ENCODE assay signal across 26 cellular contexts in the genomic region with DNA sequence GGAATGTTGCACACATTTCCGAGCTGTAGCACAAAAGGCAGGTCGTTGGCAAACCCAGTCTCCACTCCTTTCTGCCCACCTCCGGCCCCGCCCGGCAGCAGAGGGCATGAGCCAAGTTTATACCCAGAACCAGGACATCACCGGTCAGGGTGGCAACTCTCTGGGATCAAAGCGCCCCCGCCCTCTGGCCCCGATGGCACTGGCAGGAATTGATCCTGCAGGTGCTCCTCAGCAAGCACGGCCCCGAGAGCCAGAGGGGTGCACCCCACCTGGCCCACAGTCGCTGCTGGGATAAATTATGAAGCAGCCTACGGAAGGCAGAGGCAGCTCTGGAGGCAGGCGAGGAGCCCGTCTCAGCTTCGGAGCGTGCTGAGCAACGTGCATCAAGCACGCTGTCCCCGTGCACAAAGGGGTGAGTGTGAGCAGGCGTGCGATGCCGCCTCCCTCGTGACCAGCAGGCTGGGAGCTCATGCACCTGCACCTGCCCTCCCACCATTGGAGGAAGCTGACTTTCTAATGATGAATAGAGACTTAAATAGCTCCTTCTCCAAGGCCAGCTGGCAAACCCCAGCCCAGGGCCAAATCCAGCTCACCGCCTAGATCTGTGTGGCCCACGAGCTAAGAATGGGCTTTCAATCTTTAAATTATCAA. TPM values are rescaled to one million over a fixed set of nuclear protein-coding genes. Genes with fewer than 3 reads are reported as not detected.
DNase-seq lines count a peak whose midpoint lies in the region; ATAC-seq and TF ChIP-seq lines count a peak whose summit lies in the region.
"Had no signal": no experiment of that assay in that cellular context is flagged by ENCODE, and none has a peak within 500 bp of the region (broad histone marks: within the 10 kb centered on the region; RNA-seq: fewer than 3 reads in every experiment).

No MANE protein-coding gene starts in this region.

- no peak overlapping the region for H3K27ac ChIP-seq in left ventricle myocardium inferior (replicated peaks)
- H3K27ac ChIP-seq in angular gyrus (ENCODE audit: low read depth, low read length) = peak overlapping the region; percentile 73
- H3K27ac ChIP-seq: body of pancreas, C4-2B, foreskin keratinocyte, suprapubic skin had no signal

- H3K27me3 Mint-ChIP-seq in type B pancreatic cell = no peaks in the 10 kb centered on the region

- no peaks in the 10 kb centered on the region for H3K9me3 ChIP-seq in left ventricle myocardium inferior (replicated peaks)
- peaks cover 3% of the 10 kb centered on the region for H3K9me3 ChIP-seq in mucosa of descending colon
- H3K9me3 ChIP-seq: body of pancreas, suprapubic skin had no signal

- no peak overlapping the region for H3K27ac Mint-ChIP-seq in type B pancreatic cell
- H3K27ac Mint-ChIP-seq: activated CD4-positive, alpha-beta T cell treated with anti-CD3 and anti-CD28 coated beads for 36 hours; activated naive CD8-positive, alpha-beta T cell treated with anti-CD3 and anti-CD28 coated beads, Interleukin-2, amount 50 U/mL, for 24 hours; H9; stimulated activated effector memory CD8-positive, alpha-beta T cell treated with anti-CD3 and anti-CD28 coated beads, Interleukin-12 subunit alpha, Interleukin-12 subunit beta, amount 100 ng/mL, for 72 hours had no signal

- DNase-seq in left cardiac atrium = peak; percentile 10
- no peak for DNase-seq in left ventricle myocardium inferior
- peak; percentile 60 for DNase-seq in left kidney (ENCODE audit: low read depth, low spot score)
- no peak for DNase-seq in stimulated activated naive CD8-positive, alpha-beta T cell treated with anti-CD3 and anti-CD28 coated beads, Interleukin-15, Interleukin-2, amounts not matched to agents 100 U/mL and 50 U/mL, for 24 hours
- no peak for DNase-seq in mucosa of descending colon
- DNase-seq in type B pancreatic cell (ENCODE audit: extremely low spot score, unreplicated experiment) = no peak
- DNase-seq: ACHN; activated CD4-positive, alpha-beta T cell treated with anti-CD3 and anti-CD28 coated beads for 36 hours; activated gamma-delta T cell treated with Interleukin-2 at 50 U/mL for 16 hours; activated naive CD8-positive, alpha-beta T cell treated with anti-CD3 and anti-CD28 coated beads, Interleukin-2, amount 50 U/mL, for 24 hours; activated T-cell treated with anti-CD3 and anti-CD28 coated beads, Interleukin-2, amount 50 U/mL, for 1 hour; body of pancreas; Calu3; effector memory CD4-positive, alpha-beta T cell; foreskin keratinocyte; H9; Karpas-422; NCI-H524; stimulated activated CD4-positive, alpha-beta T cell treated with anti-CD3 and anti-CD28 coated beads, Interleukin-2, amount 100 ng/mL, for 48 hours; T-helper 2 cell had no signal

- H3K4me3 ChIP-seq in left ventricle myocardium inferior (no peak overlapping the region), mucosa of descending colon (no peak overlapping the region)
- H3K4me3 ChIP-seq: body of pancreas, lung, suprapubic skin had no signal

- ATAC-seq in left cardiac atrium = no peak
- no peak for ATAC-seq in stimulated activated naive CD8-positive, alpha-beta T cell treated with anti-CD3 and anti-CD28 coated beads, Interleukin-15, Interleukin-2, amounts not matched to agents 100 U/mL and 50 U/mL, for 24 hours
- no peak for ATAC-seq in mucosa of descending colon
- ATAC-seq in HG03280 (IDR thresholded peaks at IDR 0.05; ENCODE audit: unreplicated experiment) = no peak
- ATAC-seq: activated CD4-positive, alpha-beta T cell treated with anti-CD3 and anti-CD28 coated beads for 36 hours; activated naive CD8-positive, alpha-beta T cell treated with anti-CD3 and anti-CD28 coated beads, Interleukin-2, amount 50 U/mL, for 24 hours; body of pancreas; foreskin keratinocyte had no signal

- H3K4me1 ChIP-seq in left ventricle myocardium inferior (peaks cover 2% of the 10 kb centered on the region), mucosa of descending colon (ENCODE audit: low read depth) (no peaks in the 10 kb centered on the region)
- H3K4me1 ChIP-seq: body of pancreas, foreskin keratinocyte, suprapubic skin had no signal

- H3K4me1 Mint-ChIP-seq in type B pancreatic cell (ENCODE audit: unreplicated experiment) = peaks cover 4% of the 10 kb centered on the region
- H3K4me1 Mint-ChIP-seq: activated CD4-positive, alpha-beta T cell treated with anti-CD3 and anti-CD28 coated beads for 36 hours; activated naive CD8-positive, alpha-beta T cell treated with anti-CD3 and anti-CD28 coated beads, Interleukin-2, amount 50 U/mL, for 24 hours; stimulated activated effector memory CD8-positive, alpha-beta T cell treated with anti-CD3 and anti-CD28 coated beads, Interleukin-12 subunit alpha, Interleukin-12 subunit beta, amount 100 ng/mL, for 72 hours had no signal

- H3K36me3 ChIP-seq in left ventricle myocardium inferior (peaks cover 23% of the 10 kb centered on the region), mucosa of descending colon (ENCODE audit: low read depth) (no peaks in the 10 kb centered on the region)
- H3K36me3 ChIP-seq: suprapubic skin had no signal

- no peak overlapping the region for H3K4me3 Mint-ChIP-seq in type B pancreatic cell
- H3K4me3 Mint-ChIP-seq: activated CD4-positive, alpha-beta T cell treated with anti-CD3 and anti-CD28 coated beads for 36 hours; activated naive CD8-positive, alpha-beta T cell treated with anti-CD3 and anti-CD28 coated beads, Interleukin-2, amount 50 U/mL, for 24 hours; H9; stimulated activated effector memory CD8-positive, alpha-beta T cell treated with anti-CD3 and anti-CD28 coated beads, Interleukin-12 subunit alpha, Interleukin-12 subunit beta, amount 100 ng/mL, for 72 hours had no signal

- no peak for TF ChIP-seq CTCF in left ventricle myocardium inferior (IDR thresholded peaks at IDR 0.05; ENCODE audit: borderline replicate concordance)
- no peak for TF ChIP-seq CTCF in mucosa of descending colon (IDR thresholded peaks at IDR 0.05)
- TF ChIP-seq CTCF in type B pancreatic cell (conservative IDR thresholded peaks at IDR 0.05) = no peak

- intact Hi-C loops in left cardiac atrium (cut with DNase I) = no loop called here
- intact Hi-C loops in left ventricle myocardium inferior (cut with micrococcal nuclease) = no loop called here
- intact Hi-C loops in mucosa of descending colon (cut with DNase I, micrococcal nuclease) = no loop called here

- peaks cover 8% of the 10 kb centered on the region for H3K36me3 Mint-ChIP-seq in type B pancreatic cell
- H3K36me3 Mint-ChIP-seq: stimulated activated effector memory CD8-positive, alpha-beta T cell treated with anti-CD3 and anti-CD28 coated beads, Interleukin-12 subunit alpha, Interleukin-12 subunit beta, amount 100 ng/mL, for 72 hours had no signal

- no peaks in the 10 kb centered on the region for H3K9me3 Mint-ChIP-seq in type B pancreatic cell
- H3K9me3 Mint-ChIP-seq: activated naive CD8-positive, alpha-beta T cell treated with anti-CD3 and anti-CD28 coated beads, Interleukin-2, amount 50 U/mL, for 24 hours had no signal

- no peaks in the 10 kb centered on the region for H3K27me3 ChIP-seq in left ventricle myocardium inferior (ENCODE audit: low read depth)
- H3K27me3 ChIP-seq: body of pancreas, foreskin keratinocyte had no signal

RNA-seq across cellular contexts. Expression of a gene that starts 25.7 kb away (rescaled TPM):
- total RNA-seq in left cardiac atrium = 10 to 100 TPM; 10.7 to 19.4 TPM
- total RNA-seq in left ventricle myocardium inferior = 11.3 TPM
- total RNA-seq in mucosa of descending colon = 10 to 100 TPM in 1 of 3 donors, 1 to 10 TPM in 2; 5.3 to 39.3 (median 6.0) TPM
- total RNA-seq in type B pancreatic cell (ENCODE audit: low replicate concordance) = 35.4 and 40.5 TPM in 2 replicates

RNA-seq across cellular contexts. Expression of a gene that starts 26.2 kb away (rescaled TPM):
- under 1 TPM; 0.76 to 0.88 TPM for total RNA-seq in left cardiac atrium
- 0.63 TPM for total RNA-seq in left ventricle myocardium inferior
- total RNA-seq in mucosa of descending colon = 1 to 10 TPM in 1 of 3 donors, under 1 TPM in 2; 0.17 to 1.7 (median 0.65) TPM
- total RNA-seq in type B pancreatic cell (ENCODE audit: low replicate concordance) = 6.0 and 7.2 TPM in 2 replicates

Comparison
In these comparisons a context has a peak if more than half of its experiments do, and no peak if none do; other contexts are left out.
1. DNase-seq: peak in left cardiac atrium (single experiment) and left kidney (single experiment); none in left ventricle myocardium inferior (single experiment), stimulated activated naive CD8-positive, alpha-beta T cell treated with anti-CD3 and anti-CD28 coated beads, Interleukin-15, Interleukin-2, amounts not matched to agents 100 U/mL and 50 U/mL, for 24 hours (single experiment), mucosa of descending colon (0 of 3) and type B pancreatic cell (single experiment).